In the genomic region with DNA sequence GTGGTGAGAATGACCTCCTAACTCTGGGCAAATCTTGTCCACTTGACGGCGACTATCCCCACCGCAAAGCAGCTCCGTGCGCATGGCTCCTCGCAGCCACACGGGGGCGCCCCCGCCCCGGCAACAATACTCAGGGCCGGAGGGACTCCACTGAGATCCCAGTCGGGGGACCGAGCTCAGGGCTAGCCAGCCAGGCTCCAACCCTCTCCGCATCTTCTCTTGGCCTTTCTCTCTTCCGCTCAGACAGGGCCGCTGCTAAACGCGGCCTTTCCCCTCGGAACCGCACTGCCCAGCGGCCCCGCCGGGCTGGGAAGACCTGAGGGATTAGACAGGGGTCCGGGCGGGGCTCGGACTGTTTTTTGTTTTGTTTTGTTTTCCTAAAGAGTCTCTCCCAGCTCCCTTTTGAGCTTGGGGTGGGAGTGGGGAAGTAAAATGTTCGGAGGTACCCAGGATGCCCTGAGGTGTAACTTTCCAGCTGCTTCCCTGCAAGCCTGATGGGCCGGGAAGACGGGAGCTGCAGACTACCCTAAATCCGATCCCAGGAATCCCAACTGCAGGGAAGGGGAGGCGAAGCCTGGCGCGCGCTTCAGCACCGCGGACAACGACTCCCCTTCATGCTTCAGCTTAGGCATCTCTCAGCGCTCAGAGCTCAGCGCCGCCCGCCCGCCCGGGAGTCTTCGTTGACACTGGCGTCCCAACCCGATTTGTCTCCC, we compare ENCODE assay signal across 7 cellular contexts. TPM values are rescaled to one million over a fixed set of nuclear protein-coding genes. Genes with fewer than 3 reads are reported as not detected.
DNase-seq lines count a peak whose midpoint lies in the region; ATAC-seq and TF ChIP-seq lines count a peak whose summit lies in the region.

No MANE protein-coding gene starts in this region.

- TF ChIP-seq POLR2A in breast epithelium (IDR thresholded peaks at IDR 0.05): no peak

- peak; percentile 92 for DNase-seq in GM13977 (ENCODE audit: low spot score)
- DNase-seq in NCI-H2081 (lab: John Stamatoyannopoulos, UW): peak; percentile 52 to 65
- peak; percentile 57 to 73 for DNase-seq in breast epithelium (ENCODE audit: low spot score in 2 of 2)
- DNase-seq in iPS-NIHi11 (ENCODE audit: low spot score): peak; percentile 83

- ATAC-seq in HG02870 (IDR thresholded peaks at IDR 0.05; ENCODE audit: unreplicated experiment): peak; percentile 36

- peak; percentile 99 for TF ChIP-seq CTCF in GM13977 (IDR thresholded peaks at IDR 0.05; ENCODE audit: extremely low read depth, insufficient read depth, missing control alignments)
- peak; percentile 88 for TF ChIP-seq CTCF in VCaP (conservative IDR thresholded peaks at IDR 0.05)
- peak; percentile 52 to 80 (median 69) for TF ChIP-seq CTCF in breast epithelium (IDR thresholded peaks at IDR 0.05)

- in situ Hi-C loops in GM13977 (cut with MboI; ENCODE audit: low pct_unique_long_range_greater_than_20kb, low sequenced_read_pairs, unreplicated experiment): loop anchor here (10.0 kb wide), 1 partner anchor 54 kb away; no protein-coding TSS in a partner anchor

- peak overlapping the region in 1 of 3 donors; percentile 8 for H3K9ac ChIP-seq in skeletal muscle tissue (ENCODE audit: low read depth in 1 of 3, low read length in 3 of 3)

- H3K4me3 ChIP-seq in breast epithelium (peak overlapping the region; percentile 29 to 60 (median 36)), skeletal muscle tissue (ENCODE audit: low read length in 3 of 3) (peak overlapping the region; percentile 25 to 60 (median 38))

- H3K27ac ChIP-seq in VCaP (no peak overlapping the region), breast epithelium (no peak overlapping the region), skeletal muscle tissue (ENCODE audit: low read depth, low read length) (no peak overlapping the region)

- H3K4me1 ChIP-seq in breast epithelium: peaks cover 0 to 14% of the 10 kb centered on the region in 2 donors
- peaks cover 13 to 37% (median 25%) of the 10 kb centered on the region in 3 donors for H3K4me1 ChIP-seq in skeletal muscle tissue (ENCODE audit: control insufficient read depth in 3 of 3, insufficient read depth in 3 of 3, low read length in 3 of 3)

- intact Hi-C loops in breast epithelium (cut with DNase I; ENCODE audit: low total_unique reads): no loop called here

- H3K27me3 ChIP-seq in breast epithelium (no peaks in the 10 kb centered on the region), skeletal muscle tissue (ENCODE audit: control insufficient read depth in 3 of 3, insufficient read depth in 3 of 3, low read length in 3 of 3) (no peaks in the 10 kb centered on the region)

- H3K36me3 ChIP-seq in breast epithelium (no peaks in the 10 kb centered on the region), skeletal muscle tissue (ENCODE audit: control insufficient read depth in 3 of 3, insufficient read depth in 3 of 3, low read length in 3 of 3) (peaks cover 0 to 7% (median 0%) of the 10 kb centered on the region in 3 donors)

- H3K9me3 ChIP-seq in breast epithelium: no peaks in the 10 kb centered on the region
- no peaks in the 10 kb centered on the region for H3K9me3 ChIP-seq in skeletal muscle tissue (ENCODE audit: control insufficient read depth in 3 of 3, low read length in 3 of 3)

RNA-seq across cellular contexts. Expression of gene KCNIP2, which starts 2.7 kb away (rescaled TPM):
- 10 to 100 TPM; 11.9 to 90.4 (median 20.6) TPM for total RNA-seq in breast epithelium
- 2.1 TPM for total RNA-seq in skeletal muscle tissue

RNA-seq across cellular contexts. Expression of gene OGA, which starts 22.7 kb away (rescaled TPM):
- total RNA-seq in breast epithelium: 100 to 1,000 TPM; 169 to 200 (median 181) TPM
- total RNA-seq in skeletal muscle tissue: 148 TPM

RNA-seq across cellular contexts. Expression of gene NPM3, which starts 57.7 kb away (rescaled TPM):
- total RNA-seq in breast epithelium (10 to 100 TPM; 37.3 to 61.0 (median 43.9) TPM), skeletal muscle tissue (62.6 TPM)
